14 cellular contexts compared by ENCODE assay signal in the genomic region with DNA sequence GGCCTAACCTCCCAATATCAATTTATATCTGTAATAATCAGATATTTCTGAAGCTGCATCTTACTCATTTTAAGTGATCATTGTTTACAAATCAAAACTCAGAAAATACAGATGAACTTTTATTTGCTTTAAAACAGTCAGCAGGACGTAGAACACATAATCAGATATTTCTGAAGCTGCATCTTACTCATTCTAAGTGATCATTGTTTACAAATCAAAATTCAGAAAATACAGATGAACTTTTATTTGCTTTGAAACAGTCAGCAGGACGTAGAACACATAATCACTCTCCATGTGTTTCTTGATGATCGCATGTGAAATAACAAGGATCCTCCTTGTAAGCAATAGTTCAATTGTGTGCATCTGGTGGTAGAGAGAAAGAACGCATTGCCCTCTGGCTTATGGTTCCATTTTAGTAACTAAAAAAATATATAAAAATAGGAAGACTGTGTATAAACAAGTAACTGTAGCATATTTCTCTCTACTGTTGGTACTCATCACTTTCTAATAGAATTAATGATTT. TPM values are rescaled to one million over a fixed set of nuclear protein-coding genes. Genes with fewer than 3 reads are reported as not detected.
A peak's percentile ranks its signal among the peaks of the same experiment; 100 is the strongest.
DNase-seq lines count a peak whose midpoint lies in the region; TF ChIP-seq lines count a peak whose summit lies in the region.
"Had no signal": no experiment of that assay in that cellular context is flagged by ENCODE, and none has a peak within 500 bp of the region (broad histone marks: within the 10 kb centered on the region; RNA-seq: fewer than 3 reads in every experiment).

No MANE protein-coding gene starts in this region.

- TF ChIP-seq CTCF in dorsolateral prefrontal cortex (IDR thresholded peaks at IDR 0.05 in 54 of 56, conservative IDR thresholded peaks at IDR 0.05 in 2 of 56; ENCODE audit: low read depth in 1 of 56, partially characterized antibody in 56 of 56): peak in 5 of 56 donors; percentile 8 to 32 (median 23)

- DNase-seq in RPMI7951 (ENCODE audit: low read depth): peak; percentile 11
- no peak for DNase-seq in dorsolateral prefrontal cortex
- peak; percentile 35 for DNase-seq in pons (ENCODE audit: low spot score)
- no peak for DNase-seq in NCI-H187 (lab: John Stamatoyannopoulos, UW)
- no peak for DNase-seq in NCI-H748 (lab: John Stamatoyannopoulos, UW; ENCODE audit: unreplicated experiment)
- no peak for DNase-seq in ecto neural progenitor cell (ENCODE audit: low spot score)
- DNase-seq: C1 segment of cervical spinal cord; Calu3; CD4-positive, alpha-beta memory T cell; COR-L47; DMS53; DND-41; GOT3 had no signal

- peaks cover 0 to 4% (median 0%) of the 10 kb centered on the region in 45 donors for H3K27me3 ChIP-seq in dorsolateral prefrontal cortex

- H3K27ac ChIP-seq in dorsolateral prefrontal cortex: peak overlapping the region in 46 of 59 donors; percentile 0 to 79 (median 46)

- H3K4me3 ChIP-seq in dorsolateral prefrontal cortex: peak overlapping the region in 7 of 59 donors; percentile 1 to 35 (median 14)
- H3K4me3 ChIP-seq: HAP-1 had no signal

- intact Hi-C loops in dorsolateral prefrontal cortex (cut with DNase I): no loop called here

RNA-seq across cellular contexts. Expression of a gene that starts 15.0 kb away (rescaled TPM):
- 1.2 and 1.3 TPM in 2 replicates for total RNA-seq in RPMI7951 (2014; rRNA removed; shearing (Covaris generic))
- 100 to 1,000 TPM in 6 of 120 experiments, 10 to 100 TPM in 114; 20.2 to 179 (median 47.3) TPM for total RNA-seq in dorsolateral prefrontal cortex

Comparison
In these comparisons a context has a peak if more than half of its experiments do, and no peak if none do; other contexts are left out.
1. DNase-seq: peak in RPMI7951 (single experiment) and pons (single experiment); none in dorsolateral prefrontal cortex (0 of 10), NCI-H187 (0 of 2), NCI-H748 (single experiment) and ecto neural progenitor cell (single experiment).